In genomic region chr6:110358536-110359148, GRCh38 we compare ENCODE assay signal across 8 cellular contexts. TPM values are rescaled to one million over a fixed set of nuclear protein-coding genes. Genes with fewer than 3 reads are reported as not detected.
DNase-seq lines count a peak whose midpoint lies in the region; ATAC-seq, FAIRE-seq and TF ChIP-seq lines count a peak whose summit lies in the region.

No MANE protein-coding gene starts in this region.

- H3K36me3 ChIP-seq in NT2/D1 (ENCODE audit: insufficient read depth, insufficient read length, low read length): no peaks in the 10 kb centered on the region

- H3K9ac ChIP-seq in NT2/D1 (ENCODE audit: insufficient read length, low read depth): peak overlapping the region; percentile 61

- DNase-seq in CD14-positive monocyte (ENCODE audit: low spot score) (no peak), NT2/D1 (ENCODE audit: low read depth, low spot score) (no peak), foreskin fibroblast (peak in 1 of 2 donors; percentile 14), progenitor cell of endocrine pancreas (ENCODE audit: low spot score, unreplicated experiment) (no peak), 8988T (no peak), globus pallidus (ENCODE audit: low spot score) (no peak), RCC 7860 (ENCODE audit: low spot score) (no peak)

- no peak for FAIRE-seq in RCC 7860 (lab: Jason Lieb, UNC)

- no peaks in the 10 kb centered on the region for H3K9me3 ChIP-seq in NT2/D1 (ENCODE audit: insufficient read depth, low read length)

- H3K4me1 ChIP-seq in NT2/D1 (ENCODE audit: insufficient read depth, insufficient read length): peaks cover 3% of the 10 kb centered on the region

- intact Hi-C loops in CD14-positive monocyte (cut with micrococcal nuclease): no loop called here

- peaks cover 0 to 7% of the 10 kb centered on the region in 2 donors for H3K36me3 Mint-ChIP-seq in CD14-positive monocyte
- H3K36me3 Mint-ChIP-seq in progenitor cell of endocrine pancreas (ENCODE audit: insufficient read depth): peaks cover 1% of the 10 kb centered on the region

- H3K4me1 Mint-ChIP-seq in CD14-positive monocyte: peaks cover 18% of the 10 kb centered on the region
- peaks cover 63% of the 10 kb centered on the region for H3K4me1 Mint-ChIP-seq in progenitor cell of endocrine pancreas (ENCODE audit: low read depth)

- H3K4me3 ChIP-seq in NT2/D1 (ENCODE audit: insufficient read length, low read depth): peak overlapping the region; percentile 51
- H3K4me3 ChIP-seq in foreskin fibroblast (ENCODE audit: low read depth in 1 of 2, low read length in 2 of 2): peak overlapping the region; percentile 41 to 43

- peak overlapping the region; percentile 47 to 81 for H3K4me3 Mint-ChIP-seq in CD14-positive monocyte
- peak overlapping the region; percentile 56 for H3K4me3 Mint-ChIP-seq in progenitor cell of endocrine pancreas (ENCODE audit: low read depth)

- no peak for ATAC-seq in HG02588 (IDR thresholded peaks at IDR 0.05; ENCODE audit: unreplicated experiment)

- H3K27ac Mint-ChIP-seq in CD14-positive monocyte (no peak overlapping the region), progenitor cell of endocrine pancreas (peak overlapping the region; percentile 78)

- H3K9me3 Mint-ChIP-seq in CD14-positive monocyte (peaks cover 0 to 11% (median 5%) of the 10 kb centered on the region in 7 donors), progenitor cell of endocrine pancreas (ENCODE audit: low read depth) (peaks cover 14% of the 10 kb centered on the region)

- peaks cover 42 to 52% (median 47%) of the 10 kb centered on the region in 3 donors for H3K27me3 Mint-ChIP-seq in CD14-positive monocyte (ENCODE audit: low read depth in 3 of 3)
- no peaks in the 10 kb centered on the region for H3K27me3 Mint-ChIP-seq in progenitor cell of endocrine pancreas

- TF ChIP-seq CTCF in CD14-positive monocyte (IDR thresholded peaks at IDR 0.05) (no peak), foreskin fibroblast (IDR thresholded peaks at IDR 0.05; ENCODE audit: low read depth, low read length) (no peak), progenitor cell of endocrine pancreas (IDR thresholded peaks at IDR 0.05; ENCODE audit: unreplicated experiment) (no peak)

- H3K27me3 ChIP-seq in NT2/D1 (ENCODE audit: insufficient read depth, insufficient read length): peaks cover 32% of the 10 kb centered on the region

RNA-seq across cellular contexts. Expression of gene METTL24, which starts 0.5 kb away (rescaled TPM):
- polyA plus RNA-seq in CD14-positive monocyte: not detected
- 10.0 and 14.8 TPM in 2 replicates for total RNA-seq in progenitor cell of endocrine pancreas

RNA-seq across cellular contexts. Expression of gene DDO, which starts 56.7 kb away (rescaled TPM):
- 1 to 10 TPM in 1 of 2 donors, under 1 TPM in 1; 0.24 to 2.2 TPM for polyA plus RNA-seq in CD14-positive monocyte
- total RNA-seq in progenitor cell of endocrine pancreas: not detected in 2 replicates
